In genomic region chr22:36352775-36353507, GRCh38 we compare ENCODE assay signal across 8 cellular contexts. TPM values are rescaled to one million over a fixed set of nuclear protein-coding genes. Genes with fewer than 3 reads are reported as not detected.
DNase-seq lines count a peak whose midpoint lies in the region; ATAC-seq and TF ChIP-seq lines count a peak whose summit lies in the region.

No MANE protein-coding gene starts in this region.

- H3K4me3 ChIP-seq in heart left ventricle (peak overlapping the region in 4 of 12 donors; percentile 9 to 33 (median 18)), skeletal muscle satellite cell (ENCODE audit: low read length) (peak overlapping the region; percentile 56), H7 (ENCODE audit: insufficient read depth, low read depth, low read length) (no peak overlapping the region)

- ATAC-seq in heart left ventricle (peak in 3 of 4 donors; percentile 46 to 75 (median 59)), HG03378 (IDR thresholded peaks at IDR 0.05; ENCODE audit: unreplicated experiment) (no peak), HG03342 (IDR thresholded peaks at IDR 0.05; ENCODE audit: unreplicated experiment) (no peak)

- peaks cover 5% of the 10 kb centered on the region; the same call in 1 of the 2 replicates for H3K9me3 Mint-ChIP-seq in HFFc6
- no peaks in the 10 kb centered on the region for H3K9me3 Mint-ChIP-seq in activated CD4-positive, alpha-beta memory T cell treated with anti-CD3 and anti-CD28 coated beads for 36 hours

- CTCF ChIA-PET in activated CD4-positive, alpha-beta memory T cell treated with anti-CD3 and anti-CD28 coated beads for 36 hours (lab: Charles Lee), result interaction anchor here (1.0 to 1.6 kb wide), 6 partner anchors 9 to 117 kb away, joined by 3 to 6 read pairs (median 4); no protein-coding TSS in a partner anchor

- peaks cover 92% of the 10 kb centered on the region for H3K4me1 Mint-ChIP-seq in HFFc6 (ENCODE audit: low read depth)
- peaks cover 91% of the 10 kb centered on the region for H3K4me1 Mint-ChIP-seq in activated CD4-positive, alpha-beta memory T cell treated with anti-CD3 and anti-CD28 coated beads for 36 hours (ENCODE audit: low read depth)

- H3K9ac ChIP-seq in skeletal muscle satellite cell (ENCODE audit: low read depth, low read length), result peak overlapping the region; percentile 72

- H3K9me3 ChIP-seq in heart left ventricle (no peaks in the 10 kb centered on the region), skeletal muscle satellite cell (replicated peaks; ENCODE audit: low read length) (no peaks in the 10 kb centered on the region)

- peak overlapping the region; percentile 71 for H3K4me2 ChIP-seq in skeletal muscle satellite cell (ENCODE audit: low read length)

- H3K4me3 Mint-ChIP-seq in HFFc6, result peak overlapping the region; percentile 71
- peak overlapping the region; percentile 32 for H3K4me3 Mint-ChIP-seq in activated CD4-positive, alpha-beta memory T cell treated with anti-CD3 and anti-CD28 coated beads for 36 hours

- peak overlapping the region; percentile 96 for H3K27ac Mint-ChIP-seq in HFFc6
- H3K27ac Mint-ChIP-seq in activated CD4-positive, alpha-beta memory T cell treated with anti-CD3 and anti-CD28 coated beads for 36 hours, result peak overlapping the region; percentile 94

- intact Hi-C loops in activated CD4-positive, alpha-beta memory T cell treated with anti-CD3 and anti-CD28 coated beads for 36 hours (cut with micrococcal nuclease), result loop anchor here (1.0 to 10.0 kb wide), 2 partner anchors 9 to 892 kb away; partner anchors contain the start of gene RAC2
- intact Hi-C loops in heart left ventricle (cut with DNase I), result no loop called here

- TF ChIP-seq POLR2A in heart left ventricle (IDR thresholded peaks at IDR 0.05), result no peak

- no peak for TF ChIP-seq CTCF in HFFc6 (IDR thresholded peaks at IDR 0.05)
- TF ChIP-seq CTCF in heart left ventricle (IDR thresholded peaks at IDR 0.05), result no peak

- H3K27me3 ChIP-seq in heart left ventricle, result no peaks in the 10 kb centered on the region
- no peaks in the 10 kb centered on the region for H3K27me3 ChIP-seq in skeletal muscle satellite cell (ENCODE audit: control insufficient read depth, insufficient read depth, low read length)
- H3K27me3 ChIP-seq in H7 (ENCODE audit: control insufficient read depth, insufficient read depth, low read length), result no peaks in the 10 kb centered on the region

- H3K4me1 ChIP-seq in heart left ventricle (peaks cover 44 to 99% (median 96%) of the 10 kb centered on the region in 12 donors), skeletal muscle satellite cell (ENCODE audit: control insufficient read depth, insufficient read depth, low read length) (peaks cover 79% of the 10 kb centered on the region)

- peaks cover 37% of the 10 kb centered on the region for H3K27me3 Mint-ChIP-seq in HFFc6 (ENCODE audit: insufficient read depth)
- no peaks in the 10 kb centered on the region for H3K27me3 Mint-ChIP-seq in activated CD4-positive, alpha-beta memory T cell treated with anti-CD3 and anti-CD28 coated beads for 36 hours

- peaks cover 0 to 39% (median 12%) of the 10 kb centered on the region in 9 donors for H3K36me3 ChIP-seq in heart left ventricle
- peaks cover 34% of the 10 kb centered on the region for H3K36me3 ChIP-seq in skeletal muscle satellite cell (ENCODE audit: insufficient read depth, low read length)
- H3K36me3 ChIP-seq in H7 (replicated peaks; ENCODE audit: control insufficient read depth, insufficient read depth, low read length), result no peaks in the 10 kb centered on the region; the same call in 1 of the 2 replicates

- WGBS in heart left ventricle, 4 donors, result 37 to 49% (median 42%) methylated on average over 15 to 16 of the region's 16 CpGs

- H3K27ac ChIP-seq in heart left ventricle, result peak overlapping the region; percentile 57 to 99 (median 88)

- DNase-seq in HFFc6 (no peak), heart left ventricle (peak in 4 of 5 donors; percentile 70 to 82 (median 76)), SIG-M5 (lab: John Stamatoyannopoulos, UW) (no peak), H7 (no peak)
- DNase-seq in activated CD4-positive, alpha-beta memory T cell treated with anti-CD3 and anti-CD28 coated beads for 36 hours, result peak; percentile 81

- H3K36me3 Mint-ChIP-seq in HFFc6 (ENCODE audit: low read depth), result peaks cover 49% of the 10 kb centered on the region
- peaks cover 40% of the 10 kb centered on the region for H3K36me3 Mint-ChIP-seq in activated CD4-positive, alpha-beta memory T cell treated with anti-CD3 and anti-CD28 coated beads for 36 hours

- POLR2A ChIA-PET in activated CD4-positive, alpha-beta memory T cell treated with anti-CD3 and anti-CD28 coated beads for 36 hours (lab: Charles Lee), result interaction anchor here (0.6 to 1.9 kb wide), 3 partner anchors 8 to 20 kb away, joined by 3 to 10 read pairs (median 4); no protein-coding TSS in a partner anchor

RNA-seq across cellular contexts. Expression of gene MYH9, which starts 34.8 kb away (rescaled TPM):
- total RNA-seq in HFFc6 (2021; fragmentation: NEBNext Ultra II Directional; extraction: Animal tissue kit (Norgen Biotek cat#: 25700)), result 1,000 to 10,000 TPM in 2 of 6 experiments, 100 to 1,000 TPM in 4; 881 to 1,084 (median 937) TPM
- total RNA-seq in activated CD4-positive, alpha-beta memory T cell treated with anti-CD3 and anti-CD28 coated beads for 36 hours, result 100 to 1,000 TPM; 712 to 720 TPM
- total RNA-seq in heart left ventricle, result 100 to 1,000 TPM; 126 to 482 (median 238) TPM
- 100 to 1,000 TPM; 109 to 407 TPM for polyA plus RNA-seq in heart left ventricle
- total RNA-seq in skeletal muscle satellite cell (2012; rRNA removed), result 248 and 329 TPM in 2 replicates
- total RNA-seq in H7 (2014; rRNA removed; shearing (Covaris generic)), result 117 and 149 TPM in 2 replicates

Comparison
In these comparisons a context has a peak if more than half of its experiments do, and no peak if none do; other contexts are left out.
1. DNase-seq: peak in activated CD4-positive, alpha-beta memory T cell treated with anti-CD3 and anti-CD28 coated beads for 36 hours (single experiment) and heart left ventricle (4 of 5); none in HFFc6 (single experiment), SIG-M5 (single experiment) and H7 (single experiment).
2. ATAC-seq: peak in heart left ventricle (3 of 4); none in HG03378 (single experiment) and HG03342 (single experiment).